In the genomic region with DNA sequence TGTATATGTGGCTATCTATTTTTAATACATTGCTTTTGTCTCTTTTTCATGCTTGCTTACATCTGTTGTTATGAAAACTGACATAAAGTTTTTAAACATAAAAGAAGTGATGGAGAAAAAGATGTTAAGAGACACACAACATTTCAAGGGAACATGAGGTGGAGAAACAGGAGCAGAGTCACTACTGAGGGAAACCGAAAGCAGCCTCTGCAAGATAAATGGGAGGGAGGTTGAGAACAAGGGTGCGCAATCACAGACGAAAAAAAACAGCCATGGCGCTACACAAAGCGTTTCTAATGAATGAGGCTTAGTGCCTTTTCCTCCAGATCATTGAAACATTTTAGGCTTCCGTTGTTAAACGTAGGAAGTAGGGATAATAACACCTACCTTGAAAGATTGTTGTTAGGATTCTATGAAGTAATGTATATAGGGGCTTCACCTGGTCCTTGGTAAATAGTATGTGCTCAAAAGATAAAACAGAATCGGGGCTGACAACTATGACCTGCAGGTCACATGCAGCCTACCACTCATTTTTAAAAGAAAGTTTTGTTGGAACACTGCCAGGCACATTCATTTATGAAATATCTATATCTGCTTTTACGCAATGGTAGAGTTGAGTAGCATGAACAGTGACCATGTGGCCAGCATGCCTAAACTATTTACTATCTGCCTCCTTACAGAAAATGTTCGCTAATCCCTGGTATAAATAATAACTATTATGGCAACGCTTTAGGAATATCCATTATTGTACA, we compare ENCODE assay signal across 11 cellular contexts.
DNase-seq lines count a peak whose midpoint lies in the region; ATAC-seq and TF ChIP-seq lines count a peak whose summit lies in the region.
"Had no signal": no experiment of that assay in that cellular context is flagged by ENCODE, and none has a peak within 500 bp of the region (broad histone marks: within the 10 kb centered on the region; RNA-seq: fewer than 3 reads in every experiment).

No MANE protein-coding gene starts in this region.

- H3K9ac ChIP-seq in muscle layer of colon (ENCODE audit: low read length), result no peak overlapping the region

- H3K36me3 ChIP-seq in muscle layer of colon (ENCODE audit: insufficient read depth, low read length), result no peaks in the 10 kb centered on the region
- H3K36me3 ChIP-seq: ovary had no signal

- TF ChIP-seq CTCF in dorsolateral prefrontal cortex (IDR thresholded peaks at IDR 0.05 in 54 of 56, conservative IDR thresholded peaks at IDR 0.05 in 2 of 56; ENCODE audit: low read depth in 1 of 56, partially characterized antibody in 56 of 56), result no peak
- no peak for TF ChIP-seq CTCF in GM10266 (IDR thresholded peaks at IDR 0.05; ENCODE audit: control insufficient read depth, insufficient read depth, low read depth, missing control alignments)

- peaks cover 41% of the 10 kb centered on the region for H3K4me1 ChIP-seq in muscle layer of colon (ENCODE audit: insufficient read depth, low read length)
- H3K4me1 ChIP-seq: body of pancreas had no signal

- H3K27ac ChIP-seq in dorsolateral prefrontal cortex (peak overlapping the region in 58 of 59 donors; percentile 5 to 91 (median 80)), muscle layer of colon (ENCODE audit: low read depth, low read length) (peak overlapping the region; percentile 73)
- H3K27ac ChIP-seq: body of pancreas, ovary had no signal

- ATAC-seq in HG03196 (IDR thresholded peaks at IDR 0.05; ENCODE audit: unreplicated experiment) (no peak), HG02588 (IDR thresholded peaks at IDR 0.05; ENCODE audit: unreplicated experiment) (no peak)
- ATAC-seq: body of pancreas had no signal

- no peaks in the 10 kb centered on the region for H3K9me3 ChIP-seq in muscle layer of colon (ENCODE audit: low read length)
- H3K9me3 ChIP-seq: body of pancreas, ovary had no signal

- intact Hi-C loops in dorsolateral prefrontal cortex (cut with DNase I), result loop anchor here (2.0 to 10.0 kb wide), 5 partner anchors 97 to 1084 kb away; partner anchors contain the start of gene NPAS3 (in 1 of the 2)

- DNase-seq in AG08396 (ENCODE audit: low spot score), result peak; percentile 29
- DNase-seq in NCI-H2227 treated with DMSO at 0.1 percent for 48 hours (lab: John Stamatoyannopoulos, UW), result peak; percentile 63
- peak in 1 of 10 donors; percentile 26 for DNase-seq in dorsolateral prefrontal cortex
- no peak for DNase-seq in GM10266 (ENCODE audit: extremely low spot score)
- DNase-seq in NCI-H128 (lab: John Stamatoyannopoulos, UW; ENCODE audit: unreplicated experiment), result no peak
- DNase-seq: stimulated activated CD4-positive, alpha-beta T cell treated with anti-CD3 and anti-CD28 coated beads, Interleukin-1b, Interleukin-23, amount 100 ng/mL, for 48 hours had no signal

- H3K4me3 ChIP-seq in dorsolateral prefrontal cortex, result peak overlapping the region in 50 of 59 donors; percentile 0 to 56 (median 28)
- peak overlapping the region; percentile 3 to 33 for H3K4me3 ChIP-seq in muscle layer of colon (ENCODE audit: low read depth in 1 of 2, low read length in 2 of 2)
- H3K4me3 ChIP-seq: body of pancreas, ovary had no signal

- H3K27me3 ChIP-seq in dorsolateral prefrontal cortex (no peaks in the 10 kb centered on the region), muscle layer of colon (ENCODE audit: control insufficient read depth in 1 of 2, insufficient read depth in 2 of 2, low read length in 2 of 2) (no peaks in the 10 kb centered on the region)
- H3K27me3 ChIP-seq: body of pancreas, ovary had no signal

Comparison
In these comparisons a context has a peak if more than half of its experiments do, and no peak if none do; other contexts are left out.
1. DNase-seq: peak in AG08396 (single experiment) and NCI-H2227 treated with DMSO at 0.1 percent for 48 hours (single experiment); none in GM10266 (single experiment) and NCI-H128 (single experiment).